Comparison of ENCODE assay signal across 8 cellular contexts in genomic region chr1:91511386-91511785, GRCh38. TPM values are rescaled to one million over a fixed set of nuclear protein-coding genes. Genes with fewer than 3 reads are reported as not detected.
A peak's percentile ranks its signal among the peaks of the same experiment; 100 is the strongest.
DNase-seq lines count a peak whose midpoint lies in the region; ATAC-seq, FAIRE-seq and TF ChIP-seq lines count a peak whose summit lies in the region.

No MANE protein-coding gene starts in this region.

- FAIRE-seq in GM12891 (lab: Jason Lieb, UNC): no peak

- H3K36me3 ChIP-seq in Panc1 (ENCODE audit: control insufficient read depth, insufficient read depth, low read length): peaks cover 63% of the 10 kb centered on the region

- BruUV-seq in Panc1 (replicated peaks; lab: Mats Ljungman, UMichigan): no TSS peak

- DNase-seq in AG04450 (ENCODE audit: low read depth, low spot score): no peak
- no peak for DNase-seq in Panc1 (ENCODE audit: low read depth, low spot score)
- DNase-seq in fibroblast of gingiva (ENCODE audit: low read depth): peak; percentile 60
- DNase-seq in renal cortical epithelial cell (ENCODE audit: low read depth): peak; percentile 50
- DNase-seq in amygdala (lab: John Stamatoyannopoulos, UW): no peak
- DNase-seq in GM12891 (ENCODE audit: insufficient read length, low spot score): no peak

- no peak for TF ChIP-seq POLR2A in GM12891 (IDR thresholded peaks at IDR 0.05; ENCODE audit: low read depth, low read length)

- POLR2A ChIA-PET in AG04450 (lab: Yijun Ruan, JAX) (no interaction called here), Panc1 (lab: Charles Lee) (no interaction called here)

- ATAC-seq in Panc1 (0 out of 2 replicates have a peak, but pooled peaks have one; percentile 77), HG02970 (IDR thresholded peaks at IDR 0.05; ENCODE audit: low FRiP score, unreplicated experiment) (no peak)

- H3K4me1 ChIP-seq in Panc1 (ENCODE audit: control insufficient read depth, insufficient read depth, low read length): no peaks in the 10 kb centered on the region

- intact Hi-C loops in Panc1 (cut with micrococcal nuclease; ENCODE audit: unreplicated experiment): loop anchor here (2.0 to 10.0 kb wide), 2 partner anchors 63 to 415 kb away; no protein-coding TSS in a partner anchor

- in situ Hi-C loops in Panc1 (cut with HindIII; ENCODE audit: low pct_unique_long_range_greater_than_20kb, low sequenced_read_pairs): no loop called here

- H3K27me3 ChIP-seq in AG04450 (ENCODE audit: control insufficient read depth, insufficient read depth, low read length) (no peaks in the 10 kb centered on the region), Panc1 (ENCODE audit: control insufficient read depth, insufficient read depth, low read length) (no peaks in the 10 kb centered on the region)

- H3K27ac ChIP-seq in AG04450 (ENCODE audit: low read depth, low read length): no peak overlapping the region
- H3K27ac ChIP-seq in Panc1 (ENCODE audit: low read length): no peak overlapping the region

- TF ChIP-seq CTCF in AG04450 (IDR thresholded peaks at IDR 0.05; ENCODE audit: low read depth, low read length) (peak; percentile 81), GM12875 (IDR thresholded peaks at IDR 0.05; ENCODE audit: borderline replicate concordance, insufficient read depth, low read depth, low read length) (peak; percentile 40; the same call in 1 of the 2 replicates), Panc1 (IDR thresholded peaks at IDR 0.05) (peak; percentile 73; the same call in 1 of the 2 replicates)

- no peak overlapping the region for H3K4me3 ChIP-seq in AG04450 (ENCODE audit: low read depth, low read length)
- no peak overlapping the region for H3K4me3 ChIP-seq in GM12875 (ENCODE audit: low read depth, low read length)
- no peak overlapping the region for H3K4me3 ChIP-seq in Panc1 (ENCODE audit: low read depth in 2 of 2, low read length in 2 of 2)

- no peaks in the 10 kb centered on the region for H3K9me3 ChIP-seq in AG04450 (ENCODE audit: control insufficient read depth, insufficient read depth, low read length)
- no peaks in the 10 kb centered on the region for H3K9me3 ChIP-seq in Panc1 (ENCODE audit: control insufficient read depth, insufficient read depth, low read depth, low read length)

- CTCF ChIA-PET in AG04450 (lab: Charles Lee) (interaction anchor here (0.5 to 7.6 kb wide), 81 partner anchors 10 to 1678 kb away, joined by 3 to 303 read pairs (median 6); partner anchors contain the start of genes CDC7 and TGFBR3), Panc1 (lab: Charles Lee) (interaction anchor here (0.6 kb wide), 6 partner anchors 47 to 942 kb away, joined by 3 to 14 read pairs (median 4); no protein-coding TSS in a partner anchor)

TF ChIP-seq in GM12891, 5 proteins besides CTCF, POLR2A, EP300 and RAD21:
- no peak for TF ChIP-seq POU2F2 (IDR thresholded peaks at IDR 0.05; ENCODE audit: low read depth, low read length)
- no peak for TF ChIP-seq PAX5 (IDR thresholded peaks at IDR 0.05; ENCODE audit: insufficient read depth, low read length, severe bottlenecking)
- no peak for TF ChIP-seq TAF1 (IDR thresholded peaks at IDR 0.05; ENCODE audit: low read depth, low read length)
- no peak for TF ChIP-seq POLR2AphosphoS5 (IDR thresholded peaks at IDR 0.05; ENCODE audit: low read depth, low read length)
- no peak for TF ChIP-seq SPI1 (IDR thresholded peaks at IDR 0.05; ENCODE audit: low read depth, low read length)

RNA-seq across cellular contexts. Expression of gene CDC7, which starts 10.7 kb away (rescaled TPM):
- 3.3 and 4.6 TPM in 2 replicates for polyA plus RNA-seq in AG04450 (2011; rRNA removed)
- 1.8 and 3.6 TPM in 2 replicates for polyA minus RNA-seq in AG04450 (2011; rRNA and poly(A)+ RNA removed)
- total RNA-seq in Panc1 (2021; ENCODE audit: unreplicated experiment) (30.1 TPM), renal cortical epithelial cell (4.7 and 6.1 TPM in 2 replicates)
- 11.9 TPM for polyA plus RNA-seq in Panc1 (2012; ENCODE audit: insufficient read length)
- polyA plus RNA-seq in GM12891 (2012; ENCODE audit: low read depth, missing spikeins): 9.2 TPM

Comparison
In these comparisons a context has a peak if more than half of its experiments do, and no peak if none do; other contexts are left out.
1. DNase-seq: peak in fibroblast of gingiva (single experiment) and renal cortical epithelial cell (single experiment); none in AG04450 (single experiment), Panc1 (single experiment), amygdala (0 of 56) and GM12891 (single experiment).
2. Peak in every context shown above with its lines, with median percentiles within 50 percentile points of each other: CTCF ChIP-seq.